In the genomic region with DNA sequence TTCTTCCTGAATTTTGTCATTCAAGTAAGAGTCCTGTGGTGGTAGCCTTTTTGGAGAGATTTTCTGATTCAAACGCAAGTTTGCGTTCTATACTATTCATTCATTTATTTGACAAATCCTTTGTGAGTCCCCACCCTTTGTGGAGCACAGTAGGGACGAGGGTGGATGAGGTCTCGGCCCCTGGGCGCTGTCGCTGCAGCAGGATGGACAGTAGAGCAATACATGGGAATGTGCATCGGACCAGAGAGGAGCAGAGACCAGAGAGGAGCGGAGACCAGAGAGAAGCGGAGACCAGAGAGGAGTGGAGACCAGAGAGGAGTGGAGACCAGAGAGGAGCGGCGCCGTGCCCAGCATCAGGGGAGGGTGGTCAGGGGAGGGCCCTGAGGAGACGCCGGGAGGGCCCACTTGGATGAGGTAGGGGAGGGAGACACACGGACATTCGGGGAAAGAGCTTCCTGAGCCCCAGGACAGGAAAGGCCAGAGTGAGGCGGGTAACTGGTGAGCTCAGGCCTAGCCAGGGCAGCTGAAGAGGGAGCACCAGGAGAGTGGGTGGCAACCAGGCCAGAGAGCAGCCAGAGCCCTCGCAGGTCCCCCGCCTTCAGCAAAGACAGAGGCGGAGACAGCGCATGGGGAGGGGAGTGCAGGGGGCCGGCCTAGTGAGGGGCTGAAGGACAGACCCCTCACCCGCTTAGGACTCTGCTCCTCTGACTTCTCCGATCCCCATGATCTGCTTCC, we compare ENCODE assay signal across 19 cellular contexts.
"Had no signal": no experiment of that assay in that cellular context is flagged by ENCODE, and none has a peak within 500 bp of the region (broad histone marks: within the 10 kb centered on the region; RNA-seq: fewer than 3 reads in every experiment).

No MANE protein-coding gene starts in this region.

- H3K36me3 Mint-ChIP-seq: stimulated activated effector memory CD8-positive, alpha-beta T cell treated with anti-CD3 and anti-CD28 coated beads, Interleukin-12 subunit alpha, Interleukin-12 subunit beta, amount 100 ng/mL, for 72 hours had no signal

- H3K27ac Mint-ChIP-seq: nephron; stimulated activated effector memory CD8-positive, alpha-beta T cell treated with anti-CD3 and anti-CD28 coated beads, Interleukin-12 subunit alpha, Interleukin-12 subunit beta, amount 100 ng/mL, for 72 hours had no signal

- DNase-seq: cortex of kidney; dorsolateral prefrontal cortex; effector CD8-positive, alpha-beta T cell; foreskin melanocyte; heart left ventricle; hippocampal formation; kidney glomerular epithelial cell; mesendoderm; naive B cell; psoas muscle; retina; right lobe of liver; stimulated activated CD4-positive, alpha-beta T cell treated with anti-CD3 and anti-CD28 coated beads, Interleukin-4, amount 100 ng/mL, for 1 hour; stimulated activated CD8-positive, alpha-beta memory T cell treated with anti-CD3 and anti-CD28 coated beads, Interleukin-4, amount 100 ng/mL, for 48 hours; stimulated activated naive CD8-positive, alpha-beta T cell treated with anti-CD3 and anti-CD28 coated beads, Interleukin-15, amount 100 ng/mL, for 72 hours; testis; transverse colon had no signal

- H3K36me3 ChIP-seq: heart left ventricle, right lobe of liver, transverse colon had no signal

- H3K4me1 Mint-ChIP-seq: naive B cell; nephron; stimulated activated effector memory CD8-positive, alpha-beta T cell treated with anti-CD3 and anti-CD28 coated beads, Interleukin-12 subunit alpha, Interleukin-12 subunit beta, amount 100 ng/mL, for 72 hours; stimulated activated naive CD8-positive, alpha-beta T cell treated with anti-CD3 and anti-CD28 coated beads, Interleukin-15, amount 100 ng/mL, for 72 hours had no signal

- H3K27me3 Mint-ChIP-seq: stimulated activated naive CD8-positive, alpha-beta T cell treated with anti-CD3 and anti-CD28 coated beads, Interleukin-15, amount 100 ng/mL, for 72 hours had no signal

- H3K4me3 ChIP-seq: dorsolateral prefrontal cortex, heart left ventricle, psoas muscle, right lobe of liver, testis, transverse colon had no signal

- H3K4me1 ChIP-seq: heart left ventricle, psoas muscle, right lobe of liver, testis, transverse colon had no signal

- H3K27ac ChIP-seq: dorsolateral prefrontal cortex, heart left ventricle, psoas muscle, right lobe of liver, testis, transverse colon had no signal

- H3K27me3 ChIP-seq: dorsolateral prefrontal cortex, heart left ventricle, right lobe of liver, testis, transverse colon had no signal

- ATAC-seq: psoas muscle; stimulated activated effector memory CD8-positive, alpha-beta T cell treated with anti-CD3 and anti-CD28 coated beads, Interleukin-12 subunit alpha, Interleukin-12 subunit beta, amount 100 ng/mL, for 72 hours; stimulated activated naive CD8-positive, alpha-beta T cell treated with anti-CD3 and anti-CD28 coated beads, Interleukin-15, amount 100 ng/mL, for 72 hours had no signal

- H3K4me3 Mint-ChIP-seq: nephron; stimulated activated effector memory CD8-positive, alpha-beta T cell treated with anti-CD3 and anti-CD28 coated beads, Interleukin-12 subunit alpha, Interleukin-12 subunit beta, amount 100 ng/mL, for 72 hours; stimulated activated naive CD8-positive, alpha-beta T cell treated with anti-CD3 and anti-CD28 coated beads, Interleukin-15, amount 100 ng/mL, for 72 hours had no signal

- H3K9me3 ChIP-seq: psoas muscle, right lobe of liver, testis, transverse colon had no signal
